Comparison of ENCODE assay signal across 22 cellular contexts in the genomic region with DNA sequence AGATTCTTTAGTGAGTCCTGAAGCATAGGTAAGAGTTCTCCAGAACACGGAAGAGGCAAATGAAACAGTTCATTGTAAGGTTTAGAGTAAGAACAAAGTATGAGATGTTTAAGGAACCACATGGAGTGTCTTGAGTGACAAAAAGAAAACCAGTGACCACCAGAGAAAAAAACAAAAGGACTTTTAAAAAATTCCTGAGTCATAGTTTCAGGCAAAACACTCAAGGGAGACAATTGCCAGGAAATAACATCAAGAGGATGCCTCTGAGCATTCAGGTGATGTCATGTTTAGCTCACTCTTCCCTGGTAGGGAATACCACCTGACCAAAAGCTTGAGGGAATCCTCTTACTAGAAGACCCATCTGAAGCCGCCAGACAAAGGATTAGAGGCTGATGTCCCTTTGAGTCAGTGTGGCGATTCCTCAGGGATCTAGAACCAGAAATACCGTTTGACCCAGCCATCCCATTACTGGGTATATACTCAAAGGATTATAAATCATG.
DNase-seq lines count a peak whose midpoint lies in the region; ATAC-seq, FAIRE-seq and TF ChIP-seq lines count a peak whose summit lies in the region.
"Had no signal": no experiment of that assay in that cellular context is flagged by ENCODE, and none has a peak within 500 bp of the region (broad histone marks: within the 10 kb centered on the region; RNA-seq: fewer than 3 reads in every experiment).

No MANE protein-coding gene starts in this region.

- H4K12ac ChIP-seq in trophoblast cell (ENCODE audit: low read depth, low read length), result no peak overlapping the region

- no peak overlapping the region for H3K23ac ChIP-seq in trophoblast cell (ENCODE audit: low read length)

- no peak overlapping the region for H4K91ac ChIP-seq in trophoblast cell (ENCODE audit: low read depth, low read length)

- H3K4me3 Mint-ChIP-seq in astrocyte (ENCODE audit: unreplicated experiment), result no peak overlapping the region
- no peak overlapping the region for H3K4me3 Mint-ChIP-seq in stimulated activated memory B cell treated with anti-CD40 and anti-IgM and Interleukin-4, amounts not matched to agents 10 μg/mL and 1 μg/mL and 100 μg/mL, for 72 hours
- H3K4me3 Mint-ChIP-seq: CD14-positive monocyte, HFFc6 had no signal

- H3K4me1 ChIP-seq in HUES48 (ENCODE audit: control insufficient read depth, insufficient read depth, low read length) (peaks cover 9% of the 10 kb centered on the region), astrocyte (ENCODE audit: insufficient read depth, low read length) (no peaks in the 10 kb centered on the region), trophoblast cell (ENCODE audit: control insufficient read depth in 1 of 2, insufficient read depth in 2 of 2, low read length in 2 of 2) (peaks cover 0 to 1% of the 10 kb centered on the region in 2 experiments)

- H2BK12ac ChIP-seq in trophoblast cell (ENCODE audit: low read length), result no peak overlapping the region

- no peak overlapping the region for H2AK5ac ChIP-seq in trophoblast cell (ENCODE audit: low read length)

- peak overlapping the region; percentile 8 for H3K27ac Mint-ChIP-seq in astrocyte (ENCODE audit: unreplicated experiment)
- H3K27ac Mint-ChIP-seq in stimulated activated memory B cell treated with anti-CD40 and anti-IgM and Interleukin-4, amounts not matched to agents 10 μg/mL and 1 μg/mL and 100 μg/mL, for 72 hours, result peak overlapping the region; percentile 11
- H3K27ac Mint-ChIP-seq: CD14-positive monocyte, HFFc6 had no signal

- peak overlapping the region; percentile 68 for H3K27ac ChIP-seq in HUES48 (ENCODE audit: low read depth, low read length)
- H3K27ac ChIP-seq in astrocyte (ENCODE audit: low read depth, low read length), result no peak overlapping the region
- H3K27ac ChIP-seq in trophoblast cell (ENCODE audit: low read depth, low read length), result no peak overlapping the region
- H3K27ac ChIP-seq: HL-60 had no signal

- H2AFZ ChIP-seq in astrocyte (ENCODE audit: low read depth, low read length) (no peak overlapping the region), trophoblast cell (ENCODE audit: insufficient read depth, low read length, poor library complexity) (no peak overlapping the region)

- no peaks in the 10 kb centered on the region for H3K9me3 Mint-ChIP-seq in astrocyte (ENCODE audit: unreplicated experiment)
- H3K9me3 Mint-ChIP-seq in stimulated activated memory B cell treated with anti-CD40 and anti-IgM and Interleukin-4, amounts not matched to agents 10 μg/mL and 1 μg/mL and 100 μg/mL, for 72 hours, result no peaks in the 10 kb centered on the region

- DNase-seq in astrocyte (ENCODE audit: low read depth) (no peak), iPS DF 19.7 (ENCODE audit: low read depth, low spot score) (peak; percentile 9), NCI-H526 (lab: John Stamatoyannopoulos, UW) (no peak), trophoblast cell (no peak), NCI-H1694 (lab: John Stamatoyannopoulos, UW) (no peak)
- DNase-seq: DMS 273 treated with DMSO at 0.1 percent for 48 hours, GDM1, H7, HFFc6, Kasumi-1, NCI-H1092 treated with DMSO at 0.1 percent for 48 hours, NCI-H146, NCI-H2081, NCI-H774, SHP77, SK-N-SH had no signal

- no peak for ATAC-seq in stimulated activated memory B cell treated with anti-CD40 and anti-IgM and Interleukin-4, amounts not matched to agents 10 μg/mL and 1 μg/mL and 100 μg/mL, for 72 hours
- ATAC-seq in HG03196 (IDR thresholded peaks at IDR 0.05; ENCODE audit: unreplicated experiment), result no peak

- H2BK120ac ChIP-seq in trophoblast cell (ENCODE audit: insufficient read depth, low read length, poor library complexity), result no peak overlapping the region

- no peak overlapping the region for H4K8ac ChIP-seq in trophoblast cell (ENCODE audit: low read depth, low read length)

- peaks cover 9% of the 10 kb centered on the region for H3K4me1 Mint-ChIP-seq in astrocyte (ENCODE audit: low read depth, unreplicated experiment)
- H3K4me1 Mint-ChIP-seq in stimulated activated memory B cell treated with anti-CD40 and anti-IgM and Interleukin-4, amounts not matched to agents 10 μg/mL and 1 μg/mL and 100 μg/mL, for 72 hours, result no peaks in the 10 kb centered on the region
- H3K4me1 Mint-ChIP-seq: CD14-positive monocyte had no signal

- no peak for FAIRE-seq in astrocyte (lab: Jason Lieb, UNC)
- FAIRE-seq: HTR-8/SVneo had no signal

- no peak overlapping the region for H3K4ac ChIP-seq in trophoblast cell (ENCODE audit: low read depth, low read length)

- no peaks in the 10 kb centered on the region for H3K79me2 ChIP-seq in astrocyte (ENCODE audit: insufficient read depth, low read length)
- no peaks in the 10 kb centered on the region for H3K79me2 ChIP-seq in trophoblast cell (ENCODE audit: control insufficient read depth, insufficient read depth, low read length, poor library complexity)

- H3K4me2 ChIP-seq in astrocyte (ENCODE audit: low read length) (no peak overlapping the region), trophoblast cell (ENCODE audit: low read length) (no peak overlapping the region)
- H3K4me2 ChIP-seq: SK-N-SH had no signal

- WGBS in trophoblast cell (ENCODE audit: extremely low coverage, insufficient coverage, insufficient read length), result no CpG with 5 or more reads among the region's 4 CpGs

- no peaks in the 10 kb centered on the region for H4K20me1 ChIP-seq in astrocyte (ENCODE audit: insufficient read depth, low read length)

- H3K14ac ChIP-seq in trophoblast cell (ENCODE audit: low read length), result no peak overlapping the region

- H3K36me3 ChIP-seq in HUES48 (ENCODE audit: control insufficient read depth, insufficient read depth, low read length) (no peaks in the 10 kb centered on the region), astrocyte (ENCODE audit: insufficient read depth, low read length) (no peaks in the 10 kb centered on the region), trophoblast cell (ENCODE audit: control insufficient read depth in 1 of 2, insufficient read depth in 2 of 2, low read length in 2 of 2) (no peaks in the 10 kb centered on the region)

- H3K79me1 ChIP-seq in trophoblast cell (ENCODE audit: low read length), result no peaks in the 10 kb centered on the region

- H3K36me3 Mint-ChIP-seq in astrocyte (ENCODE audit: low read depth, unreplicated experiment), result no peaks in the 10 kb centered on the region
- peaks cover 24% of the 10 kb centered on the region for H3K36me3 Mint-ChIP-seq in stimulated activated memory B cell treated with anti-CD40 and anti-IgM and Interleukin-4, amounts not matched to agents 10 μg/mL and 1 μg/mL and 100 μg/mL, for 72 hours
- H3K36me3 Mint-ChIP-seq: CD14-positive monocyte had no signal

- no peak overlapping the region for H3K18ac ChIP-seq in trophoblast cell (ENCODE audit: low read length)

- no peak overlapping the region for H2BK5ac ChIP-seq in trophoblast cell (ENCODE audit: low read depth, low read length, poor library complexity)

- H3K9ac ChIP-seq in HUES48 (ENCODE audit: low read depth, low read length), result no peak overlapping the region
- no peak overlapping the region for H3K9ac ChIP-seq in astrocyte (ENCODE audit: low read length)
- H3K9ac ChIP-seq in trophoblast cell (ENCODE audit: low read length), result no peak overlapping the region
- H3K9ac ChIP-seq: SK-N-SH had no signal

- no peaks in the 10 kb centered on the region for H3K9me3 ChIP-seq in HUES48 (ENCODE audit: control insufficient read depth, insufficient read depth, low read length)
- H3K9me3 ChIP-seq in astrocyte (ENCODE audit: insufficient read depth, low read depth, low read length), result no peaks in the 10 kb centered on the region
- H3K9me3 ChIP-seq in trophoblast cell (ENCODE audit: insufficient read depth, low read depth, low read length), result no peaks in the 10 kb centered on the region
- H3K9me3 ChIP-seq: SK-N-SH had no signal

- no peak for TF ChIP-seq CTCF in astrocyte (IDR thresholded peaks at IDR 0.05; ENCODE audit: insufficient read depth, low read depth, low read length)

- H3K27me3 Mint-ChIP-seq in astrocyte (ENCODE audit: low read depth, unreplicated experiment), result no peaks in the 10 kb centered on the region
- no peaks in the 10 kb centered on the region for H3K27me3 Mint-ChIP-seq in stimulated activated memory B cell treated with anti-CD40 and anti-IgM and Interleukin-4, amounts not matched to agents 10 μg/mL and 1 μg/mL and 100 μg/mL, for 72 hours

- H3K4me3 ChIP-seq in HUES48 (ENCODE audit: low read depth, low read length), result no peak overlapping the region
- no peak overlapping the region for H3K4me3 ChIP-seq in astrocyte (ENCODE audit: insufficient read depth, low read depth, low read length)
- no peak overlapping the region for H3K4me3 ChIP-seq in trophoblast cell (ENCODE audit: low read depth, low read length)

- H3K27me3 ChIP-seq in HUES48 (ENCODE audit: control insufficient read depth, insufficient read depth, low read length) (no peaks in the 10 kb centered on the region), astrocyte (ENCODE audit: insufficient read depth, low read length) (no peaks in the 10 kb centered on the region), trophoblast cell (ENCODE audit: insufficient read depth, low read length) (no peaks in the 10 kb centered on the region)
